Comparison of ENCODE assay signal across 15 cellular contexts in the genomic region with DNA sequence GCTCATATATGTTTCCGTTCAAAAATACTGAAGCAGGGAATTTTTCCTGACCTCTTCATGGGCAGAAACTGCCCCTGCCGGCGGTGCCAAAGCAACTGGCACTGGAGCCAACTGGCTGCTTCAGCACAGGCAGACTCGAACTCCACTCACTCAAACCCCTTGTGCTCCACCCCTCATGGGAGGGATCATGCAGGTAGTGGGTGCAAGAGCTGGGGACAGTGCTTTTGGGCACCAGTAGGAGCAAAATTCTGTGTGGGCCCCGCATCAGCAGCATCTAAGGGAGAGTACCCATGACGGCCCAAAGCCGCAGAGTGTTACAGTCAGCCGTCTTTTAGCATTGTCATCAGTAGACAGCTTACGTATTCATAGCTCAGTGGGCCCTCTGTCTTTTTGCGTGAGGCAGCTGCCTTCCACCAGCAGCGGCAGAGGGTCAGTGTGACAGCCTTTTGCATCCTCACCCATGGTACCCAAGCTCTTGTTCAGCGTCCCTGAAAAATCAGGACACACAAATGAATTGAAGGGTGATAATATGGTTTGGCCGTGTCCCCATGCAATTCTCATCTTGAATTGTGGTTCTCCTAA.
DNase-seq lines count a peak whose midpoint lies in the region; ATAC-seq and TF ChIP-seq lines count a peak whose summit lies in the region.
"Had no signal": no experiment of that assay in that cellular context is flagged by ENCODE, and none has a peak within 500 bp of the region (broad histone marks: within the 10 kb centered on the region; RNA-seq: fewer than 3 reads in every experiment).

No MANE protein-coding gene starts in this region.

- H3K36me3 ChIP-seq in GM23338 (ENCODE audit: insufficient read depth), result no peaks in the 10 kb centered on the region
- H3K36me3 ChIP-seq: BE2C had no signal

- H3K27me3 Mint-ChIP-seq in GM23338 (ENCODE audit: insufficient read depth, low read depth, poor library complexity), result no peaks in the 10 kb centered on the region
- H3K27me3 Mint-ChIP-seq in activated T-helper 2 cell treated with anti-CD3 and anti-CD28 coated beads, Interferon-gamma antibody, Interleukin-2, Interleukin-4, amounts not matched to agents 10 μg/mL and 5 μg/mL and 100 μg/mL, durations not matched to agents 14 hours and 24 hours and 36 hours (ENCODE audit: low read depth), result no peaks in the 10 kb centered on the region
- H3K27me3 Mint-ChIP-seq: CD4-positive, CD25-positive, alpha-beta regulatory T cell had no signal

- 0 out of 2 replicates have a peak overlapping the region, but pooled peaks have one; percentile 83 for H2AFZ ChIP-seq in GM23338

- no peak for TF ChIP-seq CTCF in GM23338 (conservative IDR thresholded peaks at IDR 0.05; ENCODE audit: low read depth in 2 of 2)

- no peak overlapping the region for H3K4me3 ChIP-seq in GM23338

- no peak overlapping the region for H3K4me3 Mint-ChIP-seq in GM23338
- H3K4me3 Mint-ChIP-seq in activated T-helper 2 cell treated with anti-CD3 and anti-CD28 coated beads, Interferon-gamma antibody, Interleukin-2, Interleukin-4, amounts not matched to agents 10 μg/mL and 5 μg/mL and 100 μg/mL, durations not matched to agents 14 hours and 24 hours and 36 hours (ENCODE audit: low read depth), result no peak overlapping the region
- H3K4me3 Mint-ChIP-seq: CD4-positive, CD25-positive, alpha-beta regulatory T cell had no signal

- no peak overlapping the region for H3K27ac Mint-ChIP-seq in GM23338
- H3K27ac Mint-ChIP-seq in activated T-helper 2 cell treated with anti-CD3 and anti-CD28 coated beads, Interferon-gamma antibody, Interleukin-2, Interleukin-4, amounts not matched to agents 10 μg/mL and 5 μg/mL and 100 μg/mL, durations not matched to agents 14 hours and 24 hours and 36 hours, result no peak overlapping the region
- H3K27ac Mint-ChIP-seq: CD4-positive, CD25-positive, alpha-beta regulatory T cell had no signal

- intact Hi-C loops in activated T-helper 2 cell treated with anti-CD3 and anti-CD28 coated beads, Interferon-gamma antibody, Interleukin-2, Interleukin-4, amounts not matched to agents 10 μg/mL and 5 μg/mL and 100 μg/mL, durations not matched to agents 14 hours and 24 hours and 36 hours (cut with micrococcal nuclease), result no loop called here

- no peak overlapping the region for H3K4me2 ChIP-seq in GM23338

- H3K4me1 ChIP-seq in GM23338 (ENCODE audit: insufficient read depth), result no peaks in the 10 kb centered on the region
- H3K4me1 ChIP-seq: BE2C had no signal

- H3K9me2 ChIP-seq in GM23338 (ENCODE audit: insufficient read depth), result no peaks in the 10 kb centered on the region

- H3K27me3 ChIP-seq in GM23338 (ENCODE audit: insufficient read depth), result no peaks in the 10 kb centered on the region
- H3K27me3 ChIP-seq: BE2C had no signal

- no peak; the same call in 2 of the 3 replicates for ATAC-seq in GM23338
- ATAC-seq: Panc1 had no signal

- DNase-seq in GM23338 (ENCODE audit: low spot score), result peak; percentile 7
- peak; percentile 49 for DNase-seq in medulla oblongata (ENCODE audit: extremely low spot score)
- peak; percentile 72 for DNase-seq in putamen (ENCODE audit: low spot score)
- DNase-seq in activated CD4-positive, CD25-positive, alpha-beta regulatory T cell treated with anti-CD3 and anti-CD28 coated beads, Interleukin-2, amount 50 U/mL, for 72 hours, result no peak
- no peak for DNase-seq in SIG-M5 treated with dmso at 0.1 percent for 504 hours (lab: John Stamatoyannopoulos, UW; ENCODE audit: unreplicated experiment)
- no peak for DNase-seq in activated T-helper 2 cell treated with anti-CD3 and anti-CD28 coated beads, Interferon-gamma antibody, Interleukin-2, Interleukin-4, amounts not matched to agents 10 μg/mL and 5 μg/mL and 100 μg/mL, durations not matched to agents 14 hours and 24 hours and 36 hours (ENCODE audit: low spot score)
- DNase-seq: BE2C; CD4-positive, CD25-positive, alpha-beta regulatory T cell; GF-D8; NCI-H1092 treated with DMSO at 0.1 percent for 48 hours; NCI-H146; NCI-H2081; NCI-H446 treated with DMSO at 0.1 percent for 48 hours had no signal

- no peaks in the 10 kb centered on the region for H3K9me3 Mint-ChIP-seq in GM23338
- H3K9me3 Mint-ChIP-seq in activated T-helper 2 cell treated with anti-CD3 and anti-CD28 coated beads, Interferon-gamma antibody, Interleukin-2, Interleukin-4, amounts not matched to agents 10 μg/mL and 5 μg/mL and 100 μg/mL, durations not matched to agents 14 hours and 24 hours and 36 hours, result peaks cover 7% of the 10 kb centered on the region

- no peaks in the 10 kb centered on the region for H3K79me2 ChIP-seq in GM23338 (replicated peaks; ENCODE audit: insufficient read depth)

- H4K20me1 ChIP-seq in GM23338 (replicated peaks; ENCODE audit: insufficient read depth), result no peaks in the 10 kb centered on the region

- no peaks in the 10 kb centered on the region for H3K36me3 Mint-ChIP-seq in GM23338 (ENCODE audit: low read depth)
- no peaks in the 10 kb centered on the region for H3K36me3 Mint-ChIP-seq in activated T-helper 2 cell treated with anti-CD3 and anti-CD28 coated beads, Interferon-gamma antibody, Interleukin-2, Interleukin-4, amounts not matched to agents 10 μg/mL and 5 μg/mL and 100 μg/mL, durations not matched to agents 14 hours and 24 hours and 36 hours (ENCODE audit: low read depth)
- H3K36me3 Mint-ChIP-seq: CD4-positive, CD25-positive, alpha-beta regulatory T cell had no signal

- H3F3A ChIP-seq in GM23338 (replicated peaks; ENCODE audit: low read depth), result no peaks in the 10 kb centered on the region

- H3K27ac ChIP-seq in GM23338 (ENCODE audit: low read depth) (no peak overlapping the region), cingulate gyrus (ENCODE audit: low read depth, low read length) (peak overlapping the region; percentile 89)

- no peaks in the 10 kb centered on the region for H3K4me1 Mint-ChIP-seq in GM23338
- H3K4me1 Mint-ChIP-seq in activated T-helper 2 cell treated with anti-CD3 and anti-CD28 coated beads, Interferon-gamma antibody, Interleukin-2, Interleukin-4, amounts not matched to agents 10 μg/mL and 5 μg/mL and 100 μg/mL, durations not matched to agents 14 hours and 24 hours and 36 hours (ENCODE audit: low read depth), result no peaks in the 10 kb centered on the region
- H3K4me1 Mint-ChIP-seq: CD4-positive, CD25-positive, alpha-beta regulatory T cell had no signal

TF ChIP-seq in GM23338, 12 proteins besides CTCF, POLR2A, EP300 and RAD21 (continues in another document):
- TF ChIP-seq ZNF331 (CRISPR knock-in tag; IDR thresholded peaks at IDR 0.05; ENCODE audit: low read depth) (no peak), POLR2AphosphoS5 (IDR thresholded peaks at IDR 0.05; ENCODE audit: low read depth) (no peak), JUNB (IDR thresholded peaks at IDR 0.05; ENCODE audit: unreplicated experiment) (no peak), CREB1 (CRISPR knock-in tag; IDR thresholded peaks at IDR 0.05; ENCODE audit: low read depth) (no peak), ZNF114 (CRISPR knock-in tag; IDR thresholded peaks at IDR 0.05) (no peak)
- TF ChIP-seq, protein P1, sequence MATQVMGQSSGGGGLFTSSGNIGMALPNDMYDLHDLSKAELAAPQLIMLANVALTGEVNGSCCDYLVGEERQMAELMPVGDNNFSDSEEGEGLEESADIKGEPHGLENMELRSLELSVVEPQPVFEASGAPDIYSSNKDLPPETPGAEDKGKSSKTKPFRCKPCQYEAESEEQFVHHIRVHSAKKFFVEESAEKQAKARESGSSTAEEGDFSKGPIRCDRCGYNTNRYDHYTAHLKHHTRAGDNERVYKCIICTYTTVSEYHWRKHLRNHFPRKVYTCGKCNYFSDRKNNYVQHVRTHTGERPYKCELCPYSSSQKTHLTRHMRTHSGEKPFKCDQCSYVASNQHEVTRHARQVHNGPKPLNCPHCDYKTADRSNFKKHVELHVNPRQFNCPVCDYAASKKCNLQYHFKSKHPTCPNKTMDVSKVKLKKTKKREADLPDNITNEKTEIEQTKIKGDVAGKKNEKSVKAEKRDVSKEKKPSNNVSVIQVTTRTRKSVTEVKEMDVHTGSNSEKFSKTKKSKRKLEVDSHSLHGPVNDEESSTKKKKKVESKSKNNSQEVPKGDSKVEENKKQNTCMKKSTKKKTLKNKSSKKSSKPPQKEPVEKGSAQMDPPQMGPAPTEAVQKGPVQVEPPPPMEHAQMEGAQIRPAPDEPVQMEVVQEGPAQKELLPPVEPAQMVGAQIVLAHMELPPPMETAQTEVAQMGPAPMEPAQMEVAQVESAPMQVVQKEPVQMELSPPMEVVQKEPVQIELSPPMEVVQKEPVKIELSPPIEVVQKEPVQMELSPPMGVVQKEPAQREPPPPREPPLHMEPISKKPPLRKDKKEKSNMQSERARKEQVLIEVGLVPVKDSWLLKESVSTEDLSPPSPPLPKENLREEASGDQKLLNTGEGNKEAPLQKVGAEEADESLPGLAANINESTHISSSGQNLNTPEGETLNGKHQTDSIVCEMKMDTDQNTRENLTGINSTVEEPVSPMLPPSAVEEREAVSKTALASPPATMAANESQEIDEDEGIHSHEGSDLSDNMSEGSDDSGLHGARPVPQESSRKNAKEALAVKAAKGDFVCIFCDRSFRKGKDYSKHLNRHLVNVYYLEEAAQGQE (IDR thresholded peaks at IDR 0.05; ENCODE audit: unreplicated experiment), result no peak

Comparison
In these comparisons a context has a peak if more than half of its experiments do, and no peak if none do; other contexts are left out.
1. DNase-seq: peak in GM23338 (single experiment), medulla oblongata (single experiment) and putamen (single experiment); none in activated CD4-positive, CD25-positive, alpha-beta regulatory T cell treated with anti-CD3 and anti-CD28 coated beads, Interleukin-2, amount 50 U/mL, for 72 hours (single experiment), SIG-M5 treated with dmso at 0.1 percent for 504 hours (single experiment) and activated T-helper 2 cell treated with anti-CD3 and anti-CD28 coated beads, Interferon-gamma antibody, Interleukin-2, Interleukin-4, amounts not matched to agents 10 μg/mL and 5 μg/mL and 100 μg/mL, durations not matched to agents 14 hours and 24 hours and 36 hours (single experiment).